Comparison of ENCODE assay signal across 13 cellular contexts in the genomic region with DNA sequence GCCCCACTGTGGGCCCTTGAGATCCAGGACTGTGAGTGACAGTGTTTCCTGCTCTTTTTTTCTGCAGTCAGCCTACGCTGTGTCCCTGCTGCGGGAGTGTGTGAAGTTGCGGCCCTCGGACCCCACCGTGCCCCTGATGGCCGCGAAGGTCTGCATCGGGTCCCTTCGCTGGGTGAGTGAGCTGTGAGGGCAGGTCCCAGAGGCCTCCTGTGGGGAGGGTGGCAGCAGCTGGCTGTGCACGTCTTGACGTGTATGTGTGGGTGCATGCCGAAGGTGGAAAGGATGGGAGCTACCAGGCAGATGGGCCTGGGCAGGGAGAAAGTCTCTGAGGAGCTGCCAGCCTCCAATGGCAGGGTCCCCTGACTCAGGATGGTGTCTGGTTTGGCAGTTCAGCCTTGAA.
"Had no signal": no experiment of that assay in that cellular context is flagged by ENCODE, and none has a peak within 500 bp of the region (broad histone marks: within the 10 kb centered on the region; RNA-seq: fewer than 3 reads in every experiment).

No MANE protein-coding gene starts in this region.

- H3K4me3 ChIP-seq: adrenal gland, body of pancreas, heart right ventricle, psoas muscle had no signal

- H3K4me3 Mint-ChIP-seq: activated naive CD4-positive, alpha-beta T cell treated with anti-CD3 and anti-CD28 coated beads, Interleukin-2, amount 10 ng/mL, durations not matched to agents 7 days and 5 days; activated T-helper 17 cell treated with anti-CD3 and anti-CD28 coated beads, Interleukin-2, amount 50 U/mL, for 72 hours; nephron had no signal

- H3K27me3 ChIP-seq: adrenal gland, body of pancreas, foreskin keratinocyte, heart right ventricle had no signal

- H3K4me1 Mint-ChIP-seq: activated naive CD4-positive, alpha-beta T cell treated with anti-CD3 and anti-CD28 coated beads, Interleukin-2, amount 10 ng/mL, durations not matched to agents 7 days and 5 days had no signal

- DNase-seq: activated CD4-positive, alpha-beta T cell treated with anti-CD3 and anti-CD28 coated beads for 4 hours; activated naive CD4-positive, alpha-beta T cell treated with anti-CD3 and anti-CD28 coated beads, Interleukin-2, amount 10 ng/mL, durations not matched to agents 7 days and 5 days; adrenal gland; body of pancreas; foreskin keratinocyte; heart right ventricle; psoas muscle; stimulated activated CD4-positive, alpha-beta T cell treated with anti-CD3 and anti-CD28 coated beads, Interleukin-2, amount 100 ng/mL, for 48 hours; stimulated activated naive CD4-positive, alpha-beta T cell treated with Interleukin-2 at 50 U/mL for 16 hours; T1000 had no signal

- H3K9me3 Mint-ChIP-seq: activated naive CD4-positive, alpha-beta T cell treated with anti-CD3 and anti-CD28 coated beads, Interleukin-2, amount 10 ng/mL, durations not matched to agents 7 days and 5 days; activated T-helper 17 cell treated with anti-CD3 and anti-CD28 coated beads, Interleukin-2, amount 50 U/mL, for 72 hours; nephron had no signal

- H3K27me3 Mint-ChIP-seq: activated naive CD4-positive, alpha-beta T cell treated with anti-CD3 and anti-CD28 coated beads, Interleukin-2, amount 10 ng/mL, durations not matched to agents 7 days and 5 days; activated T-helper 17 cell treated with anti-CD3 and anti-CD28 coated beads, Interleukin-2, amount 50 U/mL, for 72 hours had no signal

- H3K9me3 ChIP-seq: adrenal gland, body of pancreas, heart right ventricle, psoas muscle had no signal

- FAIRE-seq: islet of Langerhans had no signal

- H3K27ac Mint-ChIP-seq: activated naive CD4-positive, alpha-beta T cell treated with anti-CD3 and anti-CD28 coated beads, Interleukin-2, amount 10 ng/mL, durations not matched to agents 7 days and 5 days had no signal

- H3K27ac ChIP-seq: body of pancreas, foreskin keratinocyte, heart right ventricle, psoas muscle had no signal
